ENCODE assay signal across 1 cellular context in the genomic region with DNA sequence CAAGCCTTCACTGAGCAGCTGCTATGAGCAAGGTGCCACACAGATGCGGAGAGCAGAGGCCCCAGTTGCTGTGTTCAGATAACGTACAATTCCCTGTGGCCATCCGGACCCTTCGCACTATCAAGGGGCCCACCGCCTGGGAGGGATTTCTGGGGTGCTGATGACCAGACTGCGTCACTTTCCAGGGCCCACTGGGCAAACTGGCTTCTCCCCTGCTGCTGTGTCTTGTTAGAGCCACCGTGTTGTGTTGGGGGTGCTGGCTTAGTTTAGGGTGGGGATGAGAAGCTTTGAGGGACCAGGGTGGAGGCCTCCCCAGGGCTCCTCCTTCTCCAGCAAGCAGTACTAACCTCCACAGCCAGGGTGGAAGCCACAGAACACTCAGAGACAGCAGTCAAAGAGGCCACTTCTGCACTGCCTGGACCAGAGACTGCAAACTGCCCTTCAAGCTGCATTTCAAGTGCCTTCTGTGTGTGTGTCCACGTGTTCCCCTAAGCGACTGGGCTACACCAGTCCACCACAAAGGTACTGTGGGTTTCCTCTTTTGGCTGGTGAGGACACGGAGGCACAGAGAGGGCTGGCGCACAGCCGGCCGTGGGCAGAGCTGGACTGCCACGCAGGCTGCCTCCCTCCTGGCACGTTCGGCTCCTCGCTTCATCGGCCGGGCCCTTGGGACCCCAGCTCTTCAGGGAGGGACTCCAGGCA.
TF ChIP-seq lines count a peak whose summit lies in the region.

No MANE protein-coding gene starts in this region.

TF ChIP-seq in GM12878, 131 proteins besides CTCF, POLR2A, EP300 and RAD21:
- TF ChIP-seq, protein P1, sequence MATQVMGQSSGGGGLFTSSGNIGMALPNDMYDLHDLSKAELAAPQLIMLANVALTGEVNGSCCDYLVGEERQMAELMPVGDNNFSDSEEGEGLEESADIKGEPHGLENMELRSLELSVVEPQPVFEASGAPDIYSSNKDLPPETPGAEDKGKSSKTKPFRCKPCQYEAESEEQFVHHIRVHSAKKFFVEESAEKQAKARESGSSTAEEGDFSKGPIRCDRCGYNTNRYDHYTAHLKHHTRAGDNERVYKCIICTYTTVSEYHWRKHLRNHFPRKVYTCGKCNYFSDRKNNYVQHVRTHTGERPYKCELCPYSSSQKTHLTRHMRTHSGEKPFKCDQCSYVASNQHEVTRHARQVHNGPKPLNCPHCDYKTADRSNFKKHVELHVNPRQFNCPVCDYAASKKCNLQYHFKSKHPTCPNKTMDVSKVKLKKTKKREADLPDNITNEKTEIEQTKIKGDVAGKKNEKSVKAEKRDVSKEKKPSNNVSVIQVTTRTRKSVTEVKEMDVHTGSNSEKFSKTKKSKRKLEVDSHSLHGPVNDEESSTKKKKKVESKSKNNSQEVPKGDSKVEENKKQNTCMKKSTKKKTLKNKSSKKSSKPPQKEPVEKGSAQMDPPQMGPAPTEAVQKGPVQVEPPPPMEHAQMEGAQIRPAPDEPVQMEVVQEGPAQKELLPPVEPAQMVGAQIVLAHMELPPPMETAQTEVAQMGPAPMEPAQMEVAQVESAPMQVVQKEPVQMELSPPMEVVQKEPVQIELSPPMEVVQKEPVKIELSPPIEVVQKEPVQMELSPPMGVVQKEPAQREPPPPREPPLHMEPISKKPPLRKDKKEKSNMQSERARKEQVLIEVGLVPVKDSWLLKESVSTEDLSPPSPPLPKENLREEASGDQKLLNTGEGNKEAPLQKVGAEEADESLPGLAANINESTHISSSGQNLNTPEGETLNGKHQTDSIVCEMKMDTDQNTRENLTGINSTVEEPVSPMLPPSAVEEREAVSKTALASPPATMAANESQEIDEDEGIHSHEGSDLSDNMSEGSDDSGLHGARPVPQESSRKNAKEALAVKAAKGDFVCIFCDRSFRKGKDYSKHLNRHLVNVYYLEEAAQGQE (IDR thresholded peaks at IDR 0.05; ENCODE audit: low read depth, low read length), result no peak
- 0 out of 2 replicates have a peak, but pooled peaks have one; percentile 21 for TF ChIP-seq NBN (IDR thresholded peaks at IDR 0.05)
- TF ChIP-seq NFYA (IDR thresholded peaks at IDR 0.05; ENCODE audit: borderline replicate concordance, low read depth, low read length), result no peak
- no peak for TF ChIP-seq CHD2 (IDR thresholded peaks at IDR 0.05; ENCODE audit: borderline replicate concordance, low read depth, low read length)
- no peak for TF ChIP-seq NRF1 (conservative IDR thresholded peaks at IDR 0.05; ENCODE audit: low read depth, low read length)
- TF ChIP-seq MXI1 (IDR thresholded peaks at IDR 0.05; ENCODE audit: low read depth, low read length), result no peak
- 0 out of 2 replicates have a peak, but pooled peaks have one; percentile 67 for TF ChIP-seq HDGF (IDR thresholded peaks at IDR 0.05)
- TF ChIP-seq CBFB (IDR thresholded peaks at IDR 0.05; ENCODE audit: low read depth), result 0 out of 2 replicates have a peak, but pooled peaks have one; percentile 23
- TF ChIP-seq NFXL1 (IDR thresholded peaks at IDR 0.05; ENCODE audit: borderline replicate concordance), result no peak
- no peak for TF ChIP-seq STAT1 (conservative IDR thresholded peaks at IDR 0.05)
- TF ChIP-seq SPI1 (IDR thresholded peaks at IDR 0.05; ENCODE audit: borderline replicate concordance, insufficient read depth, low read depth, low read length), result peak; percentile 54; the same call in 1 of the 2 replicates
- TF ChIP-seq, protein P2, sequence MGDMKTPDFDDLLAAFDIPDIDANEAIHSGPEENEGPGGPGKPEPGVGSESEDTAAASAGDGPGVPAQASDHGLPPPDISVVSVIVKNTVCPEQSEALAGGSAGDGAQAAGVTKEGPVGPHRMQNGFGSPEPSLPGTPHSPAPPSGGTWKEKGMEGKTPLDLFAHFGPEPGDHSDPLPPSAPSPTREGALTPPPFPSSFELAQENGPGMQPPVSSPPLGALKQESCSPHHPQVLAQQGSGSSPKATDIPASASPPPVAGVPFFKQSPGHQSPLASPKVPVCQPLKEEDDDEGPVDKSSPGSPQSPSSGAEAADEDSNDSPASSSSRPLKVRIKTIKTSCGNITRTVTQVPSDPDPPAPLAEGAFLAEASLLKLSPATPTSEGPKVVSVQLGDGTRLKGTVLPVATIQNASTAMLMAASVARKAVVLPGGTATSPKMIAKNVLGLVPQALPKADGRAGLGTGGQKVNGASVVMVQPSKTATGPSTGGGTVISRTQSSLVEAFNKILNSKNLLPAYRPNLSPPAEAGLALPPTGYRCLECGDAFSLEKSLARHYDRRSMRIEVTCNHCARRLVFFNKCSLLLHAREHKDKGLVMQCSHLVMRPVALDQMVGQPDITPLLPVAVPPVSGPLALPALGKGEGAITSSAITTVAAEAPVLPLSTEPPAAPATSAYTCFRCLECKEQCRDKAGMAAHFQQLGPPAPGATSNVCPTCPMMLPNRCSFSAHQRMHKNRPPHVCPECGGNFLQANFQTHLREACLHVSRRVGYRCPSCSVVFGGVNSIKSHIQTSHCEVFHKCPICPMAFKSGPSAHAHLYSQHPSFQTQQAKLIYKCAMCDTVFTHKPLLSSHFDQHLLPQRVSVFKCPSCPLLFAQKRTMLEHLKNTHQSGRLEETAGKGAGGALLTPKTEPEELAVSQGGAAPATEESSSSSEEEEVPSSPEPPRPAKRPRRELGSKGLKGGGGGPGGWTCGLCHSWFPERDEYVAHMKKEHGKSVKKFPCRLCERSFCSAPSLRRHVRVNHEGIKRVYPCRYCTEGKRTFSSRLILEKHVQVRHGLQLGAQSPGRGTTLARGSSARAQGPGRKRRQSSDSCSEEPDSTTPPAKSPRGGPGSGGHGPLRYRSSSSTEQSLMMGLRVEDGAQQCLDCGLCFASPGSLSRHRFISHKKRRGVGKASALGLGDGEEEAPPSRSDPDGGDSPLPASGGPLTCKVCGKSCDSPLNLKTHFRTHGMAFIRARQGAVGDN (IDR thresholded peaks at IDR 0.05), result peak; percentile 34; the same call in 1 of the 2 replicates
- TF ChIP-seq DPF2 (IDR thresholded peaks at IDR 0.05), result no peak
- TF ChIP-seq, protein P3, sequence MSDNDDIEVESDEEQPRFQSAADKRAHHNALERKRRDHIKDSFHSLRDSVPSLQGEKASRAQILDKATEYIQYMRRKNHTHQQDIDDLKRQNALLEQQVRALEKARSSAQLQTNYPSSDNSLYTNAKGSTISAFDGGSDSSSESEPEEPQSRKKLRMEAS (IDR thresholded peaks at IDR 0.05; ENCODE audit: low read depth, low read length), result 0 out of 2 replicates have a peak, but pooled peaks have one; percentile 14
- TF ChIP-seq, protein P4, sequence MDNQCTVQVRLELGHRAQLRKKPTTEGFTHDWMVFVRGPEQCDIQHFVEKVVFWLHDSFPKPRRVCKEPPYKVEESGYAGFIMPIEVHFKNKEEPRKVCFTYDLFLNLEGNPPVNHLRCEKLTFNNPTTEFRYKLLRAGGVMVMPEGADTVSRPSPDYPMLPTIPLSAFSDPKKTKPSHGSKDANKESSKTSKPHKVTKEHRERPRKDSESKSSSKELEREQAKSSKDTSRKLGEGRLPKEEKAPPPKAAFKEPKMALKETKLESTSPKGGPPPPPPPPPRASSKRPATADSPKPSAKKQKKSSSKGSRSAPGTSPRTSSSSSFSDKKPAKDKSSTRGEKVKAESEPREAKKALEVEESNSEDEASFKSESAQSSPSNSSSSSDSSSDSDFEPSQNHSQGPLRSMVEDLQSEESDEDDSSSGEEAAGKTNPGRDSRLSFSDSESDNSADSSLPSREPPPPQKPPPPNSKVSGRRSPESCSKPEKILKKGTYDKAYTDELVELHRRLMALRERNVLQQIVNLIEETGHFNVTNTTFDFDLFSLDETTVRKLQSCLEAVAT (IDR thresholded peaks at IDR 0.05), result 0 out of 2 replicates have a peak, but pooled peaks have one; percentile 8
- peak; percentile 77 for TF ChIP-seq POLR2AphosphoS5 (IDR thresholded peaks at IDR 0.05; ENCODE audit: low read length)
- no peak for TF ChIP-seq EED (IDR thresholded peaks at IDR 0.05; ENCODE audit: low read depth)
- peak; percentile 27; the same call in 1 of the 3 replicates for TF ChIP-seq POU2F2 (IDR thresholded peaks at IDR 0.05; ENCODE audit: borderline replicate concordance, low read depth, low read length)
- peak in 1 of 2 experiments; percentile 49; a peak in 1 of 4 replicates for TF ChIP-seq BHLHE40 (IDR thresholded peaks at IDR 0.05; ENCODE audit: borderline replicate concordance in 1 of 2, low read depth in 2 of 2, low read length in 1 of 2)
- TF ChIP-seq, protein P5, sequence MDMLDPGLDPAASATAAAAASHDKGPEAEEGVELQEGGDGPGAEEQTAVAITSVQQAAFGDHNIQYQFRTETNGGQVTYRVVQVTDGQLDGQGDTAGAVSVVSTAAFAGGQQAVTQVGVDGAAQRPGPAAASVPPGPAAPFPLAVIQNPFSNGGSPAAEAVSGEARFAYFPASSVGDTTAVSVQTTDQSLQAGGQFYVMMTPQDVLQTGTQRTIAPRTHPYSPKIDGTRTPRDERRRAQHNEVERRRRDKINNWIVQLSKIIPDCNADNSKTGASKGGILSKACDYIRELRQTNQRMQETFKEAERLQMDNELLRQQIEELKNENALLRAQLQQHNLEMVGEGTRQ (IDR thresholded peaks at IDR 0.05; ENCODE audit: borderline replicate concordance, low read depth, low read length), result no peak
- 0 out of 2 replicates have a peak, but pooled peaks have one; percentile 37 for TF ChIP-seq TCF3 (IDR thresholded peaks at IDR 0.05; ENCODE audit: borderline replicate concordance, insufficient read depth, low read depth, low read length)
- TF ChIP-seq NR2F1 (conservative IDR thresholded peaks at IDR 0.05), result no peak
- no peak for TF ChIP-seq YBX1 (IDR thresholded peaks at IDR 0.05)
- TF ChIP-seq ZNF207 (IDR thresholded peaks at IDR 0.05; ENCODE audit: borderline replicate concordance), result no peak
